1 cellular context compared by ENCODE assay signal in genomic region chr19:46955813-46956371, GRCh38.
TF ChIP-seq lines count a peak whose summit lies in the region.

No MANE protein-coding gene starts in this region.

TF ChIP-seq in IMR-90, 13 proteins besides CTCF, POLR2A, EP300 and RAD21 (continued from another document):
- TF ChIP-seq ELK1 (IDR thresholded peaks at IDR 0.05; ENCODE audit: borderline replicate concordance, low read depth, low read length) (no peak), FOS (IDR thresholded peaks at IDR 0.05; ENCODE audit: low read depth, low read length) (no peak), CHD1 (IDR thresholded peaks at IDR 0.05; ENCODE audit: low read depth, low read length) (no peak), MAFK (IDR thresholded peaks at IDR 0.05; ENCODE audit: low read depth, low read length) (no peak), RFX5 (IDR thresholded peaks at IDR 0.05; ENCODE audit: low read depth, low read length) (no peak), SMC3 (IDR thresholded peaks at IDR 0.05; ENCODE audit: low read depth, low read length) (no peak), BHLHE40 (IDR thresholded peaks at IDR 0.05; ENCODE audit: low read depth, low read length) (no peak)
